Comparison of ENCODE assay signal across 26 cellular contexts in the genomic region with DNA sequence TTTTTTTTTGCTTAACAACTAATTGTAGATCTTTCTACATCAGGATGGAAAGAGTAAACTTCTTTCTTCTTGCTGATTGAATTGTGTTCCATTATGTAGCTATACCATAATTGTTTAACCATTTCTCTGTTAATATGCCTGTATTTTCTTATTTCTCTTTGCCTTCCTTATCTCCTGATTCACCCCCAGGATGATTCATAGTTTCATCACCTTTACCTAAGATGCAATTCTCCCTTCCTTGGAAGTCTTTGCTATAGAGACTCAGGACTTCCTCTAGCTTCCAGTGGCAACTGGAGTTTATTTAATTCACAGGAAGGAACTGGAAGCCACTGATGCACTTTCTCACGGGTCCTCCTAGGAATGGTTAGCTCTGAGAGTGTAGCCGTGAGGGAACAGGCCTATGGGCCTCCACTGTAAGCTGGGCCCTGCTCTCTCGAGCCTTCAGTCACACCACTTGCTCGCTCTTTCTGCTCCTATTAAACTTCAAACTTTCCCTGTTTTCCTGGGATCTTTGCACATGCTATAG.
DNase-seq lines count a peak whose midpoint lies in the region; ATAC-seq and TF ChIP-seq lines count a peak whose summit lies in the region.
"Had no signal": no experiment of that assay in that cellular context is flagged by ENCODE, and none has a peak within 500 bp of the region (broad histone marks: within the 10 kb centered on the region; RNA-seq: fewer than 3 reads in every experiment).

No MANE protein-coding gene starts in this region.

- H3K4me3 ChIP-seq in mammary epithelial cell (replicated peaks in 1 of 3; ENCODE audit: insufficient read depth in 1 of 3, low read depth in 2 of 3, low read length in 3 of 3) = no peak overlapping the region
- H3K4me3 ChIP-seq: esophagus squamous epithelium had no signal

- peaks cover 28% of the 10 kb centered on the region for H3K4me1 ChIP-seq in mammary epithelial cell (ENCODE audit: insufficient read depth, low read length)

- no peaks in the 10 kb centered on the region for H3K9me3 ChIP-seq in mammary epithelial cell (replicated peaks; ENCODE audit: insufficient read depth, low read length)
- H3K9me3 ChIP-seq: esophagus squamous epithelium had no signal

- no peak for TF ChIP-seq CTCF in mammary epithelial cell (conservative IDR thresholded peaks at IDR 0.05 in 1 of 2, IDR thresholded peaks at IDR 0.05 in 1 of 2; ENCODE audit: extremely low read depth in 1 of 2, insufficient read depth in 1 of 2, low read depth in 1 of 2, low read length in 2 of 2)

- peak overlapping the region; percentile 5 for H3K9ac ChIP-seq in mammary epithelial cell (ENCODE audit: insufficient read depth, low read length)

- DNase-seq in A172 (ENCODE audit: low spot score) = peak; percentile 30
- peak; percentile 48 for DNase-seq in M059J (ENCODE audit: low read depth)
- DNase-seq in mammary epithelial cell = peak; percentile 85
- peak; percentile 81 for DNase-seq in kidney tubule cell (ENCODE audit: low spot score)
- DNase-seq in middle frontal gyrus (ENCODE audit: extremely low spot score, low spot score) = no peak
- no peak for DNase-seq in UCSD-AML1 (lab: John Stamatoyannopoulos, UW; ENCODE audit: unreplicated experiment)
- DNase-seq in stimulated activated CD4-positive, alpha-beta T cell treated with anti-CD3 and anti-CD28 coated beads, Interleukin-4, amount 100 ng/mL, for 1 hour = no peak
- DNase-seq: activated B cell treated with CpG ODN at 0.5 μM for 24 hours; activated CD4-positive, alpha-beta T cell treated with anti-CD3 and anti-CD28 coated beads, Interleukin-2, amount 50 U/mL, for 1 hour; activated CD8-positive, alpha-beta memory T cell treated with anti-CD3 and anti-CD28 coated beads, Interleukin-2, amount 10 ng/mL, durations not matched to agents 7 days and 5 days; activated naive CD4-positive, alpha-beta T cell treated with anti-CD3 and anti-CD28 coated beads for 36 hours; activated T-cell treated with anti-CD3 and anti-CD28 coated beads, Interleukin-2, amount 50 U/mL, for 72 hours; amniotic stem cell; CD8-positive, alpha-beta T cell; effector CD8-positive, alpha-beta T cell; esophagus squamous epithelium; hippocampal formation; KG1; midbrain; naive thymus-derived CD8-positive, alpha-beta T cell; NCI-H146; SHP77 treated with DMSO at 0.1 percent for 48 hours; stimulated activated CD8-positive, alpha-beta memory T cell treated with anti-CD3 and anti-CD28 coated beads, Interleukin-4, amount 100 ng/mL, for 48 hours; stimulated activated naive CD8-positive, alpha-beta T cell treated with anti-CD3 and anti-CD28 coated beads, Interleukin-15, amount 100 ng/mL, for 72 hours had no signal

- CTCF ChIA-PET in mammary epithelial cell (lab: Charles Lee; ENCODE audit: low non-redundant PET) = interaction anchor here (0.6 kb wide), 1 partner anchor 111 kb away, joined by 4 read pairs; no protein-coding TSS in a partner anchor

- ATAC-seq in HG03469 (IDR thresholded peaks at IDR 0.05; ENCODE audit: unreplicated experiment) = no peak
- ATAC-seq: activated CD8-positive, alpha-beta memory T cell treated with anti-CD3 and anti-CD28 coated beads, Interleukin-2, amount 10 ng/mL, durations not matched to agents 7 days and 5 days; activated T-cell treated with anti-CD3 and anti-CD28 coated beads, Interleukin-2, amount 50 U/mL, for 72 hours; CD8-positive, alpha-beta T cell; left lobe of liver; naive thymus-derived CD8-positive, alpha-beta T cell; stimulated activated naive CD8-positive, alpha-beta T cell treated with anti-CD3 and anti-CD28 coated beads, Interleukin-15, amount 100 ng/mL, for 72 hours had no signal

- dilution Hi-C loops in mammary epithelial cell (cut with HindIII; ENCODE audit: low sequenced_read_pairs) = no loop called here

- H3K27ac ChIP-seq in mammary epithelial cell (ENCODE audit: insufficient read depth, low read depth, low read length) = peak overlapping the region; percentile 50
- H3K27ac ChIP-seq: esophagus squamous epithelium had no signal

- H2AFZ ChIP-seq in mammary epithelial cell (ENCODE audit: low read depth, low read length) = peak overlapping the region; percentile 70

- H3K27me3 ChIP-seq in mammary epithelial cell (ENCODE audit: insufficient read depth, low read length) = no peaks in the 10 kb centered on the region
- H3K27me3 ChIP-seq: esophagus squamous epithelium had no signal

- no peaks in the 10 kb centered on the region for H4K20me1 ChIP-seq in mammary epithelial cell (ENCODE audit: insufficient read depth, low read length)

- WGBS in mammary epithelial cell (ENCODE audit: low coverage, missing lambda C conversion rate) = 50% methylated on average over 4 of the region's 4 CpGs

- H3K36me3 ChIP-seq in mammary epithelial cell (ENCODE audit: insufficient read depth, low read length) = no peaks in the 10 kb centered on the region
- H3K36me3 ChIP-seq: esophagus squamous epithelium had no signal

- intact Hi-C loops in mammary epithelial cell (cut with micrococcal nuclease) = no loop called here

- peak overlapping the region; percentile 11 for H3K4me2 ChIP-seq in mammary epithelial cell (ENCODE audit: insufficient read depth, low read depth, low read length)

- in situ Hi-C loops in mammary epithelial cell (cut with MboI; ENCODE audit: low sequenced_read_pairs in 2 of 2) = loop anchor here in 1 of 2 donors (25.0 kb wide), 1 partner anchor 285 kb away; no protein-coding TSS in a partner anchor

- no peaks in the 10 kb centered on the region for H3K79me2 ChIP-seq in mammary epithelial cell (ENCODE audit: insufficient read depth, low read length)

- BruUV-seq in mammary epithelial cell (replicated peaks; lab: Mats Ljungman, UMichigan) = no TSS peak

Comparison
In these comparisons a context has a peak if more than half of its experiments do, and no peak if none do; other contexts are left out.
1. DNase-seq: peak in A172 (single experiment), M059J (single experiment), mammary epithelial cell (single experiment) and kidney tubule cell (single experiment); none in middle frontal gyrus (single experiment), UCSD-AML1 (single experiment) and stimulated activated CD4-positive, alpha-beta T cell treated with anti-CD3 and anti-CD28 coated beads, Interleukin-4, amount 100 ng/mL, for 1 hour (single experiment).